1 cellular context compared by ENCODE assay signal in genomic region chr2:11022064-11022463, GRCh38.
TF ChIP-seq lines count a peak whose summit lies in the region.

No MANE protein-coding gene starts in this region.

TF ChIP-seq in HepG2, 621 proteins besides CTCF, POLR2A, EP300 and RAD21 (continued from another document):
- TF ChIP-seq, protein P1, sequence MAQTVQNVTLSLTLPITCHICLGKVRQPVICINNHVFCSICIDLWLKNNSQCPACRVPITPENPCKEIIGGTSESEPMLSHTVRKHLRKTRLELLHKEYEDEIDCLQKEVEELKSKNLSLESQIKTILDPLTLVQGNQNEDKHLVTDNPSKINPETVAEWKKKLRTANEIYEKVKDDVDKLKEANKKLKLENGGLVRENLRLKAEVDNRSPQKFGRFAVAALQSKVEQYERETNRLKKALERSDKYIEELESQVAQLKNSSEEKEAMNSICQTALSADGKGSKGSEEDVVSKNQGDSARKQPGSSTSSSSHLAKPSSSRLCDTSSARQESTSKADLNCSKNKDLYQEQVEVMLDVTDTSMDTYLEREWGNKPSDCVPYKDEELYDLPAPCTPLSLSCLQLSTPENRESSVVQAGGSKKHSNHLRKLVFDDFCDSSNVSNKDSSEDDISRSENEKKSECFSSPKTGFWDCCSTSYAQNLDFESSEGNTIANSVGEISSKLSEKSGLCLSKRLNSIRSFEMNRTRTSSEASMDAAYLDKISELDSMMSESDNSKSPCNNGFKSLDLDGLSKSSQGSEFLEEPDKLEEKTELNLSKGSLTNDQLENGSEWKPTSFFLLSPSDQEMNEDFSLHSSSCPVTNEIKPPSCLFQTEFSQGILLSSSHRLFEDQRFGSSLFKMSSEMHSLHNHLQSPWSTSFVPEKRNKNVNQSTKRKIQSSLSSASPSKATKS (CRISPR knock-in tag; IDR thresholded peaks at IDR 0.05), result no peak
- TF ChIP-seq ELF1 (CRISPR knock-in tag; IDR thresholded peaks at IDR 0.05) (no peak), XRCC5 (optimal IDR thresholded peaks at IDR 0.05; ENCODE audit: low read length) (no peak), POGK (CRISPR knock-in tag; conservative IDR thresholded peaks at IDR 0.05) (no peak), ZNF550 (CRISPR knock-in tag; IDR thresholded peaks at IDR 0.05; ENCODE audit: borderline replicate concordance) (no peak), ZNF776 (CRISPR knock-in tag; IDR thresholded peaks at IDR 0.05) (no peak), PRDM10 (CRISPR knock-in tag; IDR thresholded peaks at IDR 0.05; ENCODE audit: low read depth) (no peak), ZNF225 (CRISPR knock-in tag; IDR thresholded peaks at IDR 0.05) (no peak), AFF4 (CRISPR knock-in tag; IDR thresholded peaks at IDR 0.05) (no peak)
- TF ChIP-seq, protein P2, sequence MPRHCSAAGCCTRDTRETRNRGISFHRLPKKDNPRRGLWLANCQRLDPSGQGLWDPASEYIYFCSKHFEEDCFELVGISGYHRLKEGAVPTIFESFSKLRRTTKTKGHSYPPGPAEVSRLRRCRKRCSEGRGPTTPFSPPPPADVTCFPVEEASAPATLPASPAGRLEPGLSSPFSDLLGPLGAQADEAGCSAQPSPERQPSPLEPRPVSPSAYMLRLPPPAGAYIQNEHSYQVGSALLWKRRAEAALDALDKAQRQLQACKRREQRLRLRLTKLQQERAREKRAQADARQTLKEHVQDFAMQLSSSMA (CRISPR knock-in tag; IDR thresholded peaks at IDR 0.05), result no peak
